ENCODE assay signal across 10 cellular contexts in genomic region chr12:96347130-96347699, GRCh38. TPM values are rescaled to one million over a fixed set of nuclear protein-coding genes. Genes with fewer than 3 reads are reported as not detected.
DNase-seq lines count a peak whose midpoint lies in the region; ATAC-seq and TF ChIP-seq lines count a peak whose summit lies in the region.
"Had no signal": no experiment of that assay in that cellular context is flagged by ENCODE, and none has a peak within 500 bp of the region (broad histone marks: within the 10 kb centered on the region; RNA-seq: fewer than 3 reads in every experiment).

No MANE protein-coding gene starts in this region.

- peak overlapping the region; percentile 48 for H3K4me3 Mint-ChIP-seq in MCF 10A (ENCODE audit: unreplicated experiment)

- H3K27ac Mint-ChIP-seq in MCF 10A (ENCODE audit: low read depth, unreplicated experiment) = peak overlapping the region; percentile 57

- H3K4me3 ChIP-seq in mammary epithelial cell (replicated peaks in 1 of 3; ENCODE audit: insufficient read depth in 1 of 3, low read depth in 2 of 3, low read length in 3 of 3) (no peak overlapping the region), brain microvascular endothelial cell (ENCODE audit: low read depth, low read length) (no peak overlapping the region), lung (no peak overlapping the region), upper lobe of right lung (peak overlapping the region; percentile 22)

- no peaks in the 10 kb centered on the region for H3K27me3 ChIP-seq in mammary epithelial cell (ENCODE audit: insufficient read depth, low read length)
- no peaks in the 10 kb centered on the region for H3K27me3 ChIP-seq in brain microvascular endothelial cell (replicated peaks)
- no peaks in the 10 kb centered on the region for H3K27me3 ChIP-seq in lung (ENCODE audit: control insufficient read depth, insufficient read depth)
- no peaks in the 10 kb centered on the region for H3K27me3 ChIP-seq in upper lobe of right lung

- POLR2A ChIA-PET in MCF 10A (lab: Yijun Ruan, JAX) = interaction anchor here (0.6 to 3.1 kb wide), 7 partner anchors 9 to 261 kb away, joined by 3 to 15 read pairs (median 3); no protein-coding TSS in a partner anchor

- DNase-seq in MCF 10A (ENCODE audit: unreplicated experiment) = no peak
- no peak for DNase-seq in mammary epithelial cell
- no peak for DNase-seq in brain microvascular endothelial cell
- DNase-seq in lung (ENCODE audit: low spot score) = no peak
- no peak for DNase-seq in upper lobe of right lung
- no peak for DNase-seq in kidney glomerular epithelial cell (lab: John Stamatoyannopoulos, UW)
- no peak for DNase-seq in NCI-H226
- DNase-seq: AML-193, HCEC 1CT had no signal

- H3K9me3 ChIP-seq in mammary epithelial cell (replicated peaks; ENCODE audit: insufficient read depth, low read length) (peaks cover 3% of the 10 kb centered on the region), lung (ENCODE audit: control insufficient read depth in 2 of 2, insufficient read depth in 1 of 2, low read length in 1 of 2) (peaks cover 2 to 3% of the 10 kb centered on the region in 2 donors), upper lobe of right lung (peaks cover 15% of the 10 kb centered on the region)

- H3K4me1 Mint-ChIP-seq in MCF 10A (ENCODE audit: insufficient read depth, unreplicated experiment) = peaks cover 24% of the 10 kb centered on the region

- CTCF ChIA-PET in MCF 10A (lab: Yijun Ruan, JAX) (interaction anchor here (0.7 to 1.5 kb wide), 5 partner anchors 11 to 1807 kb away, joined by 3 to 6 read pairs (median 3); no protein-coding TSS in a partner anchor), mammary epithelial cell (lab: Charles Lee; ENCODE audit: low non-redundant PET) (no interaction called here)

- H3K27ac ChIP-seq in mammary epithelial cell (ENCODE audit: insufficient read depth, low read depth, low read length) (no peak overlapping the region), brain microvascular endothelial cell (peak overlapping the region; percentile 28), lung (ENCODE audit: low read depth in 1 of 2, low read length in 1 of 2) (peak overlapping the region in 1 of 2 donors; percentile 47), upper lobe of right lung (peak overlapping the region; percentile 31)

- H3K36me3 ChIP-seq in mammary epithelial cell (ENCODE audit: insufficient read depth, low read length) = no peaks in the 10 kb centered on the region
- H3K36me3 ChIP-seq in brain microvascular endothelial cell (replicated peaks) = peaks cover 6% of the 10 kb centered on the region
- H3K36me3 ChIP-seq in lung (ENCODE audit: control insufficient read depth in 2 of 2, insufficient read depth in 2 of 2, low read length in 2 of 2) = peaks cover 0 to 2% of the 10 kb centered on the region in 2 donors
- H3K36me3 ChIP-seq in upper lobe of right lung = no peaks in the 10 kb centered on the region

- BruUV-seq in MCF 10A (replicated peaks; lab: Mats Ljungman, UMichigan) (no TSS peak), mammary epithelial cell (replicated peaks; lab: Mats Ljungman, UMichigan) (no TSS peak)

- WGBS in mammary epithelial cell (ENCODE audit: low coverage, missing lambda C conversion rate) = 97% methylated on average over 4 of the region's 5 CpGs
- 11 to 25% methylated on average over 5 of the region's 5 CpGs for WGBS in lung, 2 donors

- in situ Hi-C loops in mammary epithelial cell (cut with MboI; ENCODE audit: low sequenced_read_pairs in 2 of 2) (no loop called here), brain microvascular endothelial cell (cut with HindIII; ENCODE audit: low pct_ligation_motif_present, low sequenced_read_pairs) (no loop called here)

- peak; percentile 14 for ATAC-seq in lung (ENCODE audit: insufficient read depth, low FRiP score)
- peak; percentile 62 for ATAC-seq in upper lobe of right lung
- ATAC-seq in HG03095 (IDR thresholded peaks at IDR 0.05; ENCODE audit: unreplicated experiment) = no peak

- H3K36me3 Mint-ChIP-seq in MCF 10A (ENCODE audit: insufficient read depth, unreplicated experiment) = peaks cover 19% of the 10 kb centered on the region

- dilution Hi-C loops in mammary epithelial cell (cut with HindIII; ENCODE audit: low sequenced_read_pairs) = no loop called here

- intact Hi-C loops in MCF 10A (cut with micrococcal nuclease) (no loop called here), mammary epithelial cell (cut with micrococcal nuclease) (no loop called here), upper lobe of right lung (cut with DNase I) (no loop called here)

- H3K4me1 ChIP-seq in mammary epithelial cell (ENCODE audit: insufficient read depth, low read length) (peaks cover 1% of the 10 kb centered on the region), lung (ENCODE audit: control insufficient read depth in 2 of 2, insufficient read depth in 2 of 2, low read length in 2 of 2) (peaks cover 2 to 4% of the 10 kb centered on the region in 2 donors), upper lobe of right lung (peaks cover 12% of the 10 kb centered on the region)

- no peaks in the 10 kb centered on the region for H4K20me1 ChIP-seq in mammary epithelial cell (ENCODE audit: insufficient read depth, low read length)

- H3K4me2 ChIP-seq in mammary epithelial cell (ENCODE audit: insufficient read depth, low read depth, low read length) = no peak overlapping the region

- peaks cover 12% of the 10 kb centered on the region for H3K9me3 Mint-ChIP-seq in MCF 10A (ENCODE audit: unreplicated experiment)

- H2AFZ ChIP-seq in mammary epithelial cell (ENCODE audit: low read depth, low read length) = no peak overlapping the region

- H3K79me2 ChIP-seq in mammary epithelial cell (ENCODE audit: insufficient read depth, low read length) = peaks cover 98% of the 10 kb centered on the region

- TF ChIP-seq CTCF in MCF 10A (IDR thresholded peaks at IDR 0.05; ENCODE audit: unreplicated experiment) = no peak
- no peak for TF ChIP-seq CTCF in mammary epithelial cell (conservative IDR thresholded peaks at IDR 0.05 in 1 of 2, IDR thresholded peaks at IDR 0.05 in 1 of 2; ENCODE audit: extremely low read depth in 1 of 2, insufficient read depth in 1 of 2, low read depth in 1 of 2, low read length in 2 of 2)
- no peak for TF ChIP-seq CTCF in brain microvascular endothelial cell (IDR thresholded peaks at IDR 0.05; ENCODE audit: low read depth, low read length, missing control alignments)
- TF ChIP-seq CTCF in lung (IDR thresholded peaks at IDR 0.05; ENCODE audit: control extremely low read depth, extremely low read depth) = no peak
- TF ChIP-seq CTCF in upper lobe of right lung (IDR thresholded peaks at IDR 0.05) = no peak

- H3K27me3 Mint-ChIP-seq in MCF 10A (ENCODE audit: insufficient read depth, unreplicated experiment) = no peaks in the 10 kb centered on the region

- no peak overlapping the region for H3K9ac ChIP-seq in mammary epithelial cell (ENCODE audit: insufficient read depth, low read length)

RNA-seq across cellular contexts. Expression of gene CDK17, which starts 53.0 kb away (rescaled TPM):
- 49.8 and 50.9 TPM in 2 replicates for total RNA-seq in MCF 10A (2022)
- 10 to 100 TPM; 42.5 to 64.2 TPM for total RNA-seq in mammary epithelial cell
- 10.7 TPM for polyA plus RNA-seq in mammary epithelial cell
- 112 TPM for polyA minus RNA-seq in mammary epithelial cell
- 100 to 1,000 TPM in 1 of 2 donors, 10 to 100 TPM in 1; 36.8 to 130 TPM for total RNA-seq in lung
- 10 to 100 TPM; 13.7 to 21.4 TPM for polyA plus RNA-seq in lung
- 47.1 TPM for total RNA-seq in upper lobe of right lung
